9 cellular contexts compared by ENCODE assay signal in the genomic region with DNA sequence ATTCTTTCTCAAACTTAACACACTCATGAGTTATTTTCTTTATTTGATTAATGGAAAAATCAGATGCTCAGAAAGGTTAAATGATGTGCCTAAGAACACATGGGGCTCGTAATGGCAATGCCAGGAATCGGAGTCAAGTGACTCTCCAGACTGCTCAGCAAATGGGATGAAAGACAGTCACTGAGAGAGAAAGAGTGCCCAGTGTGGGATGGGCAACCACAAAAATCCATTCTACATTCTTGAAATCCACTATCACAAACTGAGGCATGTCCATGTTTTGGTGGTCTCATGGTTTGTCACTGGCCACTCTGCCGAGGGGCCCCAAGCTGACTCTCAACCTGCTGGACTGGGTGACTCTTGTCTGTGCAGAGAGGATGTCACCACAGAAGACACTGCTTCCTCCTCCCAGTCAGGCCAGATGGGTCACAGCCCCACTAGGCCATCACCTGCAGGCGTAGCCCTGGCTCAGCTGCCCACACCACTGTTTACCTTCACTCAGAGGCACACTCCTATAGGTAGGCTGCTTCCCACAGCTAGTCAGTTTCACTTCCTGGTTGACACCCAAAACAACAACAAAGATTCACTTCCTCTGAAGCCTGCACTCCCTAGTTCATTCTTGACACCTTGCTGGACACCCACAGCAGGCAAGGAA. TPM values are rescaled to one million over a fixed set of nuclear protein-coding genes. Genes with fewer than 3 reads are reported as not detected.
DNase-seq lines count a peak whose midpoint lies in the region; ATAC-seq and TF ChIP-seq lines count a peak whose summit lies in the region.
"Had no signal": no experiment of that assay in that cellular context is flagged by ENCODE, and none has a peak within 500 bp of the region (broad histone marks: within the 10 kb centered on the region; RNA-seq: fewer than 3 reads in every experiment).

No MANE protein-coding gene starts in this region.

- no peak overlapping the region for H3K9ac ChIP-seq in SU-DHL-6 (ENCODE audit: low read length)

- H2AFZ ChIP-seq in SU-DHL-6 (ENCODE audit: low read depth, low read length, severe bottlenecking) (no peak overlapping the region), GM23338 (no peak overlapping the region)

- peak overlapping the region; percentile 59 for H3K27ac Mint-ChIP-seq in mesothelial cell of epicardium
- H3K27ac Mint-ChIP-seq in GM23338: no peak overlapping the region
- H3K27ac Mint-ChIP-seq: dendritic cell treated with granulocyte-macrophage colony-stimulating factor and Interleukin-4, amounts not matched to agents 40 ng/mL and 50 ng/mL, for 4 days had no signal

- H3K27me3 Mint-ChIP-seq in mesothelial cell of epicardium (ENCODE audit: low read depth) (no peaks in the 10 kb centered on the region), GM23338 (ENCODE audit: insufficient read depth, low read depth, poor library complexity) (peaks cover 4% of the 10 kb centered on the region)
- H3K27me3 Mint-ChIP-seq: dendritic cell treated with granulocyte-macrophage colony-stimulating factor and Interleukin-4, amounts not matched to agents 40 ng/mL and 50 ng/mL, for 4 days had no signal

- H3F3A ChIP-seq in SU-DHL-6 (ENCODE audit: insufficient read depth) (no peaks in the 10 kb centered on the region), GM23338 (replicated peaks; ENCODE audit: low read depth) (no peaks in the 10 kb centered on the region)

- DNase-seq in GM10248 (ENCODE audit: extremely low spot score): peak; percentile 53
- no peak for DNase-seq in mesothelial cell of epicardium (ENCODE audit: low spot score in 2 of 2, unreplicated experiment in 2 of 2)
- no peak for DNase-seq in GM23338 (ENCODE audit: low spot score)
- no peak for DNase-seq in KBM-7
- DNase-seq in posterior vena cava (ENCODE audit: low spot score): no peak

- intact Hi-C loops in posterior vena cava (cut with DNase I): loop anchor here (5.0 to 10.0 kb wide), 2 partner anchors 127 to 385 kb away; no protein-coding TSS in a partner anchor

- no peaks in the 10 kb centered on the region for H4K20me1 ChIP-seq in SU-DHL-6 (ENCODE audit: low read depth, low read length)
- H4K20me1 ChIP-seq in GM23338 (replicated peaks; ENCODE audit: insufficient read depth): no peaks in the 10 kb centered on the region

- H3K9me2 ChIP-seq in SU-DHL-6 (replicated peaks; ENCODE audit: insufficient read depth, low read length): no peaks in the 10 kb centered on the region
- H3K9me2 ChIP-seq in GM23338 (ENCODE audit: insufficient read depth): no peaks in the 10 kb centered on the region

- CTCF ChIA-PET in GM10248 (lab: Yijun Ruan, JAX): interaction anchor here (1.2 to 2.0 kb wide), 4 partner anchors 10 to 190 kb away, joined by 3 to 12 read pairs (median 4); no protein-coding TSS in a partner anchor

- H3K79me2 ChIP-seq in SU-DHL-6 (ENCODE audit: insufficient read depth, low read length) (no peaks in the 10 kb centered on the region), GM23338 (replicated peaks; ENCODE audit: insufficient read depth) (no peaks in the 10 kb centered on the region)

- H3K27ac ChIP-seq in SU-DHL-6 (ENCODE audit: low read depth, low read length) (peak overlapping the region; percentile 22), GM23338 (ENCODE audit: low read depth) (no peak overlapping the region)

- H3K9me3 Mint-ChIP-seq in mesothelial cell of epicardium (no peaks in the 10 kb centered on the region), GM23338 (no peaks in the 10 kb centered on the region)
- H3K9me3 Mint-ChIP-seq: dendritic cell treated with granulocyte-macrophage colony-stimulating factor and Interleukin-4, amounts not matched to agents 40 ng/mL and 50 ng/mL, for 4 days had no signal

- H3K4me2 ChIP-seq in SU-DHL-6 (ENCODE audit: low read depth, low read length, poor library complexity, severe bottlenecking) (no peak overlapping the region), GM23338 (no peak overlapping the region)

- POLR2A ChIA-PET in GM10248 (lab: Yijun Ruan, JAX): interaction anchor here (0.6 kb wide), 1 partner anchor 779 kb away, joined by 3 read pairs; no protein-coding TSS in a partner anchor

- H3K4me1 ChIP-seq in GM23338 (ENCODE audit: insufficient read depth): no peaks in the 10 kb centered on the region

- H3K36me3 ChIP-seq in SU-DHL-6 (ENCODE audit: low read length): no peaks in the 10 kb centered on the region
- H3K36me3 ChIP-seq in GM23338 (ENCODE audit: insufficient read depth): no peaks in the 10 kb centered on the region; the same call in 1 of the 2 replicates

- TF ChIP-seq CTCF in GM10248 (IDR thresholded peaks at IDR 0.05; ENCODE audit: control extremely low read depth, extremely low read depth, low read depth, missing control alignments) (no peak), SU-DHL-6 (IDR thresholded peaks at IDR 0.05; ENCODE audit: insufficient read depth, low read length, poor library complexity, severe bottlenecking) (no peak), mesothelial cell of epicardium (IDR thresholded peaks at IDR 0.05; ENCODE audit: unreplicated experiment) (no peak), GM23338 (conservative IDR thresholded peaks at IDR 0.05; ENCODE audit: low read depth in 2 of 2) (no peak)

- H3K4me3 ChIP-seq in SU-DHL-6 (ENCODE audit: insufficient read depth, low read length, poor library complexity, severe bottlenecking) (no peak overlapping the region), GM23338 (no peak overlapping the region)

- no peak overlapping the region for H3K4me3 Mint-ChIP-seq in mesothelial cell of epicardium
- no peak overlapping the region for H3K4me3 Mint-ChIP-seq in GM23338
- H3K4me3 Mint-ChIP-seq: dendritic cell treated with granulocyte-macrophage colony-stimulating factor and Interleukin-4, amounts not matched to agents 40 ng/mL and 50 ng/mL, for 4 days had no signal

- H3K4me1 Mint-ChIP-seq in mesothelial cell of epicardium (peaks cover 28% of the 10 kb centered on the region), GM23338 (no peaks in the 10 kb centered on the region)

- peaks cover 2% of the 10 kb centered on the region for H3K36me3 Mint-ChIP-seq in mesothelial cell of epicardium
- peaks cover 2% of the 10 kb centered on the region; the same call in 2 of the 3 replicates for H3K36me3 Mint-ChIP-seq in GM23338 (ENCODE audit: low read depth)

- ATAC-seq in HG02759 (IDR thresholded peaks at IDR 0.05; ENCODE audit: unreplicated experiment) (peak; percentile 55), GM21619 (IDR thresholded peaks at IDR 0.05; ENCODE audit: unreplicated experiment) (no peak), GM23338 (no peak)

- H3K27me3 ChIP-seq in SU-DHL-6 (ENCODE audit: low read length) (no peaks in the 10 kb centered on the region), GM23338 (ENCODE audit: insufficient read depth) (no peaks in the 10 kb centered on the region)

- H3K9me3 ChIP-seq in SU-DHL-6 (ENCODE audit: insufficient read depth, low read length): no peaks in the 10 kb centered on the region

- in situ Hi-C loops in KBM-7 (cut with MboI; ENCODE audit: low pct_unique_long_range_greater_than_20kb, low sequenced_read_pairs): no loop called here

TF ChIP-seq in GM23338, 12 proteins besides CTCF, POLR2A, EP300 and RAD21 (continues in another document):
- TF ChIP-seq ZNF114 (CRISPR knock-in tag; IDR thresholded peaks at IDR 0.05): no peak
- TF ChIP-seq, protein P1, sequence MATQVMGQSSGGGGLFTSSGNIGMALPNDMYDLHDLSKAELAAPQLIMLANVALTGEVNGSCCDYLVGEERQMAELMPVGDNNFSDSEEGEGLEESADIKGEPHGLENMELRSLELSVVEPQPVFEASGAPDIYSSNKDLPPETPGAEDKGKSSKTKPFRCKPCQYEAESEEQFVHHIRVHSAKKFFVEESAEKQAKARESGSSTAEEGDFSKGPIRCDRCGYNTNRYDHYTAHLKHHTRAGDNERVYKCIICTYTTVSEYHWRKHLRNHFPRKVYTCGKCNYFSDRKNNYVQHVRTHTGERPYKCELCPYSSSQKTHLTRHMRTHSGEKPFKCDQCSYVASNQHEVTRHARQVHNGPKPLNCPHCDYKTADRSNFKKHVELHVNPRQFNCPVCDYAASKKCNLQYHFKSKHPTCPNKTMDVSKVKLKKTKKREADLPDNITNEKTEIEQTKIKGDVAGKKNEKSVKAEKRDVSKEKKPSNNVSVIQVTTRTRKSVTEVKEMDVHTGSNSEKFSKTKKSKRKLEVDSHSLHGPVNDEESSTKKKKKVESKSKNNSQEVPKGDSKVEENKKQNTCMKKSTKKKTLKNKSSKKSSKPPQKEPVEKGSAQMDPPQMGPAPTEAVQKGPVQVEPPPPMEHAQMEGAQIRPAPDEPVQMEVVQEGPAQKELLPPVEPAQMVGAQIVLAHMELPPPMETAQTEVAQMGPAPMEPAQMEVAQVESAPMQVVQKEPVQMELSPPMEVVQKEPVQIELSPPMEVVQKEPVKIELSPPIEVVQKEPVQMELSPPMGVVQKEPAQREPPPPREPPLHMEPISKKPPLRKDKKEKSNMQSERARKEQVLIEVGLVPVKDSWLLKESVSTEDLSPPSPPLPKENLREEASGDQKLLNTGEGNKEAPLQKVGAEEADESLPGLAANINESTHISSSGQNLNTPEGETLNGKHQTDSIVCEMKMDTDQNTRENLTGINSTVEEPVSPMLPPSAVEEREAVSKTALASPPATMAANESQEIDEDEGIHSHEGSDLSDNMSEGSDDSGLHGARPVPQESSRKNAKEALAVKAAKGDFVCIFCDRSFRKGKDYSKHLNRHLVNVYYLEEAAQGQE (IDR thresholded peaks at IDR 0.05; ENCODE audit: unreplicated experiment): no peak
- no peak for TF ChIP-seq CREB1 (CRISPR knock-in tag; IDR thresholded peaks at IDR 0.05; ENCODE audit: low read depth)
- TF ChIP-seq EZH2 (IDR thresholded peaks at IDR 0.05; ENCODE audit: low read depth, unreplicated experiment): no peak
- TF ChIP-seq STAT1 (IDR thresholded peaks at IDR 0.05; ENCODE audit: unreplicated experiment): no peak

RNA-seq across cellular contexts. Expression of a gene that starts 21.5 kb away (rescaled TPM):
- total RNA-seq in mesothelial cell of epicardium: 36.0 to 42.2 TPM (median 37.8 TPM) in 3 replicates
- total RNA-seq in GM23338 (2014; rRNA removed; shearing (Covaris generic)): 9.5 and 15.9 TPM in 2 replicates
- polyA plus RNA-seq in GM23338 (2016; fragmentation: Nextera tagmentation; extraction: Ambion mirVana): 15.2 and 15.3 TPM in 2 replicates
- 10 to 100 TPM; 36.1 to 48.1 TPM for total RNA-seq in posterior vena cava
